In the genomic region with DNA sequence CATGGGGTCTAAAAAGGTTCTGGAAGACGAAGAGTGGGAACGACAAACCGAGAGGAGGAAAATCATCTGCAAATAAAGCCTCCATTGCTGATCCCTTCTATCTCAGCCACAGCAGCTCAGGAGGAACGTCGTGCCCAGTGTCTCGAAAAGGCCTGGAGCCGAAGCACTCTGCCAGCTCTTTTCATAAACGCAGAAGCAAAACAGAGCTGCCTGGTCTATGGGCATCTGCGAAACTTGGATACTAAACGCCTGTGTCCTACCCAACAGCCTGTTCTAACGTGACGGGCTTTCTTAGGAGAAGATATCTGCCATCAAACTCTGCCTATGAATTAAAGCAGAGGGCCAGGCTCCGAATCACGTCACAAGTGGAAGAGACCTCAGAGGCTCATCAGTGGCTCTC, we compare ENCODE assay signal across 22 cellular contexts.
DNase-seq lines count a peak whose midpoint lies in the region; ATAC-seq and TF ChIP-seq lines count a peak whose summit lies in the region.
"Had no signal": no experiment of that assay in that cellular context is flagged by ENCODE, and none has a peak within 500 bp of the region (broad histone marks: within the 10 kb centered on the region; RNA-seq: fewer than 3 reads in every experiment).

No MANE protein-coding gene starts in this region.

- intact Hi-C loops in PC-9 (cut with micrococcal nuclease; ENCODE audit: unreplicated experiment) (no loop called here), gastrocnemius medialis (cut with DNase I; ENCODE audit: low total_unique reads) (no loop called here), lower lobe of right lung (cut with DNase I) (no loop called here)

- no peaks in the 10 kb centered on the region for H4K20me1 ChIP-seq in PC-9 (ENCODE audit: insufficient read depth)

- H3K4me1 Mint-ChIP-seq in neural crest cell: peaks cover 11% of the 10 kb centered on the region

- H3K4me3 Mint-ChIP-seq in neural crest cell: no peak overlapping the region
- H3K4me3 Mint-ChIP-seq: HFFc6; T-helper 2 cell treated with Interferon-gamma antibody and Interleukin-4, amounts not matched to agents 5 μg/mL and 100 μg/mL, for 36 hours had no signal

- ATAC-seq in gastrocnemius medialis: no peak
- no peak for ATAC-seq in esophagus mucosa
- ATAC-seq in lower lobe of right lung: no peak
- ATAC-seq: body of pancreas, SK-N-SH treated with all-trans-retinoic acid at 6 μM for 48 hours had no signal

- H2AFZ ChIP-seq in PC-9: no peak overlapping the region
- H2AFZ ChIP-seq: hepatocyte had no signal

- peaks cover 71% of the 10 kb centered on the region for H3K79me2 ChIP-seq in PC-9 (ENCODE audit: low read depth)

- peak overlapping the region; percentile 73 for H3K27ac ChIP-seq in PC-9
- peak overlapping the region; percentile 79 for H3K27ac ChIP-seq in cingulate gyrus (ENCODE audit: low read depth, low read length)
- H3K27ac ChIP-seq in gastrocnemius medialis: no peak overlapping the region
- H3K27ac ChIP-seq in lower lobe of right lung: no peak overlapping the region
- H3K27ac ChIP-seq: body of pancreas, C4-2B, hepatocyte, right atrium auricular region, vagina had no signal

- TF ChIP-seq POLR2A in gastrocnemius medialis (IDR thresholded peaks at IDR 0.05): no peak

- CTCF ChIA-PET in PC-9 (lab: Charles Lee): no interaction called here

- POLR2A ChIA-PET in PC-9 (lab: Charles Lee; ENCODE audit: unreplicated experiment): interaction anchor here (0.6 kb wide), 1 partner anchor 18 kb away, joined by 8 read pairs; no protein-coding TSS in a partner anchor

- in situ Hi-C loops in gastrocnemius medialis (cut with MboI; ENCODE audit: low sequenced_read_pairs in 4 of 4): no loop called here

- TF ChIP-seq CTCF in PC-9 (conservative IDR thresholded peaks at IDR 0.05) (no peak), neural crest cell (conservative IDR thresholded peaks at IDR 0.05) (no peak), gastrocnemius medialis (IDR thresholded peaks at IDR 0.05 in 4 of 5, conservative IDR thresholded peaks at IDR 0.05 in 1 of 5) (no peak), lower lobe of right lung (IDR thresholded peaks at IDR 0.05) (no peak)

- H3K36me3 Mint-ChIP-seq in neural crest cell (ENCODE audit: low read depth): peaks cover 18% of the 10 kb centered on the region

- no peaks in the 10 kb centered on the region for H3K27me3 Mint-ChIP-seq in neural crest cell (ENCODE audit: low read depth)

- no TSS peak for BruUV-seq in PC-9 (replicated peaks; lab: Mats Ljungman, UMichigan)

- H3K4me3 ChIP-seq in PC-9 (no peak overlapping the region), gastrocnemius medialis (no peak overlapping the region), lower lobe of right lung (no peak overlapping the region)
- H3K4me3 ChIP-seq: body of pancreas, hepatocyte, right atrium auricular region, vagina had no signal

- H3F3A ChIP-seq in PC-9 (ENCODE audit: insufficient read depth, low read depth): peaks cover 55% of the 10 kb centered on the region

- H3K27me3 ChIP-seq in PC-9 (ENCODE audit: insufficient read depth, low read depth): no peaks in the 10 kb centered on the region
- no peaks in the 10 kb centered on the region for H3K27me3 ChIP-seq in gastrocnemius medialis
- no peaks in the 10 kb centered on the region for H3K27me3 ChIP-seq in lower lobe of right lung (ENCODE audit: low read depth)
- H3K27me3 ChIP-seq: body of pancreas, hepatocyte, right atrium auricular region, vagina had no signal

- H3K4me1 ChIP-seq in PC-9 (replicated peaks; ENCODE audit: insufficient read depth) (peaks cover 69% of the 10 kb centered on the region), gastrocnemius medialis (no peaks in the 10 kb centered on the region), lower lobe of right lung (no peaks in the 10 kb centered on the region)
- H3K4me1 ChIP-seq: body of pancreas, right atrium auricular region, vagina had no signal

- H3K9me3 ChIP-seq in PC-9 (ENCODE audit: insufficient read depth, low read depth) (no peaks in the 10 kb centered on the region), gastrocnemius medialis (no peaks in the 10 kb centered on the region), lower lobe of right lung (no peaks in the 10 kb centered on the region)
- H3K9me3 ChIP-seq: body of pancreas, right atrium auricular region, vagina had no signal

- DNase-seq in Ammon's horn (ENCODE audit: low spot score) (peak; percentile 72), PC-9 (no peak), neural crest cell (ENCODE audit: low read depth, low spot score) (no peak), gastrocnemius medialis (no peak), lower lobe of right lung (no peak)
- no peak for DNase-seq in activated effector memory CD4-positive, alpha-beta T cell treated with anti-CD3 and anti-CD28 coated beads, Interleukin-2, amount 50 U/mL, for 16 hours
- DNase-seq: activated CD8-positive, alpha-beta memory T cell treated with anti-CD3 and anti-CD28 coated beads for 24 hours; body of pancreas; HFFc6; KG1; NCI-H1436 treated with DMSO at 0.1 percent for 48 hours; NCI-H524; RPMI8226; stimulated activated CD4-positive, alpha-beta T cell treated with anti-CD3 and anti-CD28 coated beads, Interleukin-12 subunit alpha, Interleukin-12 subunit beta, amount 100 ng/mL, for 4 hours had no signal

- H3K27ac Mint-ChIP-seq in neural crest cell (ENCODE audit: unreplicated experiment): peak overlapping the region; percentile 47
- H3K27ac Mint-ChIP-seq: HFFc6; T-helper 2 cell treated with Interferon-gamma antibody and Interleukin-4, amounts not matched to agents 5 μg/mL and 100 μg/mL, for 36 hours had no signal

- H3K9me2 ChIP-seq in PC-9 (ENCODE audit: insufficient read depth): no peaks in the 10 kb centered on the region

- H3K9me3 Mint-ChIP-seq in neural crest cell: no peaks in the 10 kb centered on the region
- H3K9me3 Mint-ChIP-seq: HFFc6 had no signal

- H3K36me3 ChIP-seq in PC-9 (ENCODE audit: low read depth): peaks cover 21% of the 10 kb centered on the region
- H3K36me3 ChIP-seq in gastrocnemius medialis: no peaks in the 10 kb centered on the region
- no peaks in the 10 kb centered on the region for H3K36me3 ChIP-seq in lower lobe of right lung
- H3K36me3 ChIP-seq: vagina had no signal

- H3K4me2 ChIP-seq in PC-9: peak overlapping the region; percentile 59
- H3K4me2 ChIP-seq: hepatocyte had no signal

Comparison
In these comparisons a context has a peak if more than half of its experiments do, and no peak if none do; other contexts are left out.
1. H3K27ac ChIP-seq: peak in PC-9 (single experiment) and cingulate gyrus (single experiment); none in gastrocnemius medialis (0 of 4) and lower lobe of right lung (single experiment).